Comparison of ENCODE assay signal across 12 cellular contexts in genomic region chr15:36358094-36358961, GRCh38.
A peak's percentile ranks its signal among the peaks of the same experiment; 100 is the strongest.
DNase-seq lines count a peak whose midpoint lies in the region; ATAC-seq and TF ChIP-seq lines count a peak whose summit lies in the region.
"Had no signal": no experiment of that assay in that cellular context is flagged by ENCODE, and none has a peak within 500 bp of the region (broad histone marks: within the 10 kb centered on the region; RNA-seq: fewer than 3 reads in every experiment).

No MANE protein-coding gene starts in this region.

- intact Hi-C loops in PC-3 (cut with micrococcal nuclease): no loop called here

- H3K27me3 Mint-ChIP-seq in activated CD8-positive, alpha-beta memory T cell treated with anti-CD3 and anti-CD28 coated beads, Interleukin-2, amount 10 ng/mL, durations not matched to agents 7 days and 5 days: no peaks in the 10 kb centered on the region

- CTCF ChIA-PET in PC-3 (lab: Charles Lee): no interaction called here
- CTCF ChIA-PET in activated CD8-positive, alpha-beta memory T cell treated with anti-CD3 and anti-CD28 coated beads, Interleukin-2, amount 10 ng/mL, durations not matched to agents 7 days and 5 days (lab: Charles Lee): interaction anchor here (1.2 kb wide), 1 partner anchor 11 kb away, joined by 5 read pairs; no protein-coding TSS in a partner anchor

- H3K4me1 ChIP-seq in PC-3 (ENCODE audit: insufficient read depth, low read length) (peaks cover 7% of the 10 kb centered on the region; the same call in 1 of the 2 replicates), fibroblast of lung (ENCODE audit: control insufficient read depth, extremely low read depth, insufficient read depth, low read length) (peaks cover 23% of the 10 kb centered on the region)
- H3K4me1 ChIP-seq: prostate gland had no signal

- no peaks in the 10 kb centered on the region for H3K9me3 Mint-ChIP-seq in activated CD8-positive, alpha-beta memory T cell treated with anti-CD3 and anti-CD28 coated beads, Interleukin-2, amount 10 ng/mL, durations not matched to agents 7 days and 5 days (ENCODE audit: low read depth)

- H3K9ac ChIP-seq in PC-3 (ENCODE audit: low read length) (no peak overlapping the region), fibroblast of lung (ENCODE audit: insufficient read depth, low read length) (no peak overlapping the region)

- H3K27ac ChIP-seq in PC-3 (ENCODE audit: low read length) (no peak overlapping the region), fibroblast of lung (ENCODE audit: insufficient read depth, low read length) (peak overlapping the region; percentile 81)
- H3K27ac ChIP-seq: prostate gland had no signal

- BruUV-seq in PC-3 (replicated peaks; lab: Mats Ljungman, UMichigan): no TSS peak

- no peaks in the 10 kb centered on the region for H3F3A ChIP-seq in PC-3 (ENCODE audit: low read length, unreplicated experiment)

- TF ChIP-seq CTCF in PC-3 (conservative IDR thresholded peaks at IDR 0.05; ENCODE audit: low read depth, low read length) (no peak), fibroblast of lung (conservative IDR thresholded peaks at IDR 0.05 in 1 of 2, IDR thresholded peaks at IDR 0.05 in 1 of 2; ENCODE audit: low read depth in 1 of 2, low read length in 2 of 2) (no peak)

- H3K4me2 ChIP-seq in PC-3 (ENCODE audit: low read length): no peak overlapping the region
- peak overlapping the region; percentile 54 for H3K4me2 ChIP-seq in fibroblast of lung (ENCODE audit: extremely low read depth, insufficient read depth, low read length)

- no peak overlapping the region for H3K27ac Mint-ChIP-seq in activated CD8-positive, alpha-beta memory T cell treated with anti-CD3 and anti-CD28 coated beads, Interleukin-2, amount 10 ng/mL, durations not matched to agents 7 days and 5 days

- no peaks in the 10 kb centered on the region for H3K4me1 Mint-ChIP-seq in activated CD8-positive, alpha-beta memory T cell treated with anti-CD3 and anti-CD28 coated beads, Interleukin-2, amount 10 ng/mL, durations not matched to agents 7 days and 5 days

- H3K4me3 ChIP-seq in PC-3 (ENCODE audit: low read length) (no peak overlapping the region), fibroblast of lung (replicated peaks in 1 of 4; ENCODE audit: control extremely low read depth in 1 of 4, insufficient read depth in 1 of 4, low read depth in 3 of 4, low read length in 4 of 4) (no peak overlapping the region), skeletal muscle cell (ENCODE audit: low read depth, low read length) (no peak overlapping the region)
- H3K4me3 ChIP-seq: prostate gland had no signal

- DNase-seq in GOT3 (lab: John Stamatoyannopoulos, UW) (peak; percentile 18), PC-3 (peak; percentile 49), fibroblast of lung (ENCODE audit: low read depth in 2 of 2) (peak; percentile 88 to 97), skeletal muscle cell (ENCODE audit: low read depth) (peak; percentile 78), NCI-H526 (lab: John Stamatoyannopoulos, UW) (no peak), NCI-H146 (lab: John Stamatoyannopoulos, UW) (no peak)
- DNase-seq in activated CD8-positive, alpha-beta memory T cell treated with anti-CD3 and anti-CD28 coated beads, Interleukin-2, amount 10 ng/mL, durations not matched to agents 7 days and 5 days: no peak
- DNase-seq: DMS53; Right ventricle myocardium superior; stimulated activated CD8-positive, alpha-beta memory T cell treated with anti-CD3 and anti-CD28 coated beads, Interleukin-4, amount 100 ng/mL, for 48 hours had no signal

- H3K9me3 ChIP-seq in PC-3 (ENCODE audit: low read length): no peaks in the 10 kb centered on the region
- H3K9me3 ChIP-seq in fibroblast of lung (ENCODE audit: control insufficient read depth, insufficient read depth, low read depth, low read length): no peaks in the 10 kb centered on the region
- H3K9me3 ChIP-seq: prostate gland had no signal

- H3K4me3 Mint-ChIP-seq in activated CD8-positive, alpha-beta memory T cell treated with anti-CD3 and anti-CD28 coated beads, Interleukin-2, amount 10 ng/mL, durations not matched to agents 7 days and 5 days: no peak overlapping the region

- no peaks in the 10 kb centered on the region for H3K27me3 ChIP-seq in PC-3 (ENCODE audit: low read length)
- H3K27me3 ChIP-seq in fibroblast of lung (ENCODE audit: control insufficient read depth, insufficient read depth, low read length): no peaks in the 10 kb centered on the region

- no peaks in the 10 kb centered on the region for H3K79me2 ChIP-seq in PC-3 (ENCODE audit: low read length)
- H3K79me2 ChIP-seq in fibroblast of lung (ENCODE audit: control insufficient read depth, insufficient read depth, low read length): no peaks in the 10 kb centered on the region

- no peaks in the 10 kb centered on the region for H3K9me2 ChIP-seq in PC-3 (replicated peaks; ENCODE audit: low read length)

- H2AFZ ChIP-seq in PC-3 (ENCODE audit: low read length): peak overlapping the region; percentile 42; the same call in 1 of the 2 replicates
- no peak overlapping the region for H2AFZ ChIP-seq in fibroblast of lung (ENCODE audit: low read length)

- H4K20me1 ChIP-seq in PC-3 (ENCODE audit: low read length) (no peaks in the 10 kb centered on the region), fibroblast of lung (ENCODE audit: control insufficient read depth, extremely low read depth, insufficient read depth, low read length) (no peaks in the 10 kb centered on the region)

- POLR2A ChIA-PET in PC-3 (lab: Charles Lee; ENCODE audit: unreplicated experiment): no interaction called here

- no peaks in the 10 kb centered on the region for H3K36me3 ChIP-seq in PC-3 (ENCODE audit: low read depth, low read length)
- no peaks in the 10 kb centered on the region for H3K36me3 ChIP-seq in fibroblast of lung (ENCODE audit: control insufficient read depth, insufficient read depth, low read length)
- H3K36me3 ChIP-seq: prostate gland had no signal

- no peak; the same call in 1 of the 2 replicates for ATAC-seq in PC-3
- no peak for ATAC-seq in activated CD8-positive, alpha-beta memory T cell treated with anti-CD3 and anti-CD28 coated beads, Interleukin-2, amount 10 ng/mL, durations not matched to agents 7 days and 5 days
- ATAC-seq in HG02840 (IDR thresholded peaks at IDR 0.05; ENCODE audit: low FRiP score, unreplicated experiment): no peak

- H3K36me3 Mint-ChIP-seq in activated CD8-positive, alpha-beta memory T cell treated with anti-CD3 and anti-CD28 coated beads, Interleukin-2, amount 10 ng/mL, durations not matched to agents 7 days and 5 days: no peaks in the 10 kb centered on the region

Comparison
In these comparisons a context has a peak if more than half of its experiments do, and no peak if none do; other contexts are left out.
1. DNase-seq: peak in GOT3 (single experiment), PC-3 (single experiment), fibroblast of lung (2 of 2) and skeletal muscle cell (single experiment); none in NCI-H526 (0 of 2), activated CD8-positive, alpha-beta memory T cell treated with anti-CD3 and anti-CD28 coated beads, Interleukin-2, amount 10 ng/mL, durations not matched to agents 7 days and 5 days (single experiment) and NCI-H146 (single experiment).